ENCODE assay signal across 14 cellular contexts in the genomic region with DNA sequence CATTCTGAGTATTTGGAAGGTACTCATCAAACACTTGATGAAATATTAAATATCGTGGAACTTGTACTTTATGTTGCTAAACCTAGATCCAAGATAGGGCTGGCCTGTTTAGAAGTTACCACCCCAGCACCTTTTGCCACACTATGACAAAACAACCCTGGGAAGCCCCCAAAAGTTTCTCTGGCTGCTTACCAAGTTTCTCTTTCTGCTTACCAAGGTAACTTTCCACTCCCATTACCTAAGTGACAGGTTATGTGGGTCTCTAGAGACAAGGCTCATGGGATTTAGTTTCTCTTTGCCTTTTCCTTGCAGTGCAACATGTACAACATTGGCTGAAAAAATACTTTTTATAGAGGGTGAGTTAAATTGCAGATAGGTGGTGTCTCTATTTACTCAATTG. TPM values are rescaled to one million over a fixed set of nuclear protein-coding genes. Genes with fewer than 3 reads are reported as not detected.
DNase-seq lines count a peak whose midpoint lies in the region; ATAC-seq lines count a peak whose summit lies in the region.
"Had no signal": no experiment of that assay in that cellular context is flagged by ENCODE, and none has a peak within 500 bp of the region (broad histone marks: within the 10 kb centered on the region; RNA-seq: fewer than 3 reads in every experiment).

No MANE protein-coding gene starts in this region.

- H3K27me3 Mint-ChIP-seq in activated T-helper 17 cell treated with anti-CD3 and anti-CD28 coated beads, Interleukin-2, amount 50 U/mL, for 72 hours, result no peaks in the 10 kb centered on the region

- no peak overlapping the region for H3K4me3 ChIP-seq in aorta (ENCODE audit: low read length in 2 of 2)
- no peak overlapping the region for H3K4me3 ChIP-seq in Karpas-422 (ENCODE audit: low read length)
- H3K4me3 ChIP-seq: cardiac muscle cell had no signal

- no peak overlapping the region for H3K9ac ChIP-seq in Karpas-422 (ENCODE audit: low read length)

- H4K20me1 ChIP-seq in Karpas-422 (ENCODE audit: insufficient read depth, low read depth, low read length), result no peaks in the 10 kb centered on the region

- H3K36me3 ChIP-seq in aorta (ENCODE audit: control insufficient read depth in 1 of 2, insufficient read depth in 2 of 2, low read length in 1 of 2), result no peaks in the 10 kb centered on the region
- H3K36me3 ChIP-seq in Karpas-422 (ENCODE audit: insufficient read depth, low read length), result no peaks in the 10 kb centered on the region
- H3K36me3 ChIP-seq: cardiac muscle cell had no signal

- H3K27ac ChIP-seq in aorta (ENCODE audit: low read depth in 1 of 2, low read length in 2 of 2) (no peak overlapping the region), Karpas-422 (ENCODE audit: low read length) (no peak overlapping the region)
- H3K27ac ChIP-seq: cardiac muscle cell had no signal

- H3K4me2 ChIP-seq in Karpas-422 (ENCODE audit: low read depth, low read length, poor library complexity, severe bottlenecking), result no peak overlapping the region

- H3K4me1 ChIP-seq in aorta (ENCODE audit: control insufficient read depth in 1 of 2, insufficient read depth in 2 of 2, low read length in 2 of 2), result peaks cover 0 to 3% of the 10 kb centered on the region in 2 donors
- H3K4me1 ChIP-seq in Karpas-422 (ENCODE audit: low read length), result peaks cover 8% of the 10 kb centered on the region

- DNase-seq in NCI-H1694 treated with DMSO at 0.1 percent for 48 hours (lab: John Stamatoyannopoulos, UW) (no peak), aorta (no peak), KG1 (lab: John Stamatoyannopoulos, UW) (no peak), Karpas-422 (no peak)
- DNase-seq: activated CD8-positive, alpha-beta memory T cell treated with anti-CD3 and anti-CD28 coated beads, Interleukin-2, amount 50 U/mL, for 4 hours; HFFc6; NCI-H526 treated with DMSO at 0.1 percent for 48 hours; T-helper 1 cell had no signal

- H3K9me3 Mint-ChIP-seq in activated T-helper 17 cell treated with anti-CD3 and anti-CD28 coated beads, Interleukin-2, amount 50 U/mL, for 72 hours, result no peaks in the 10 kb centered on the region
- H3K9me3 Mint-ChIP-seq: HFFc6 had no signal

- H3K4me1 Mint-ChIP-seq in activated T-helper 17 cell treated with anti-CD3 and anti-CD28 coated beads, Interleukin-2, amount 50 U/mL, for 72 hours, result no peaks in the 10 kb centered on the region

- no peak overlapping the region for H3K4me3 Mint-ChIP-seq in activated T-helper 17 cell treated with anti-CD3 and anti-CD28 coated beads, Interleukin-2, amount 50 U/mL, for 72 hours
- H3K4me3 Mint-ChIP-seq: HFFc6 had no signal

- 91 to 97% methylated on average over 1 of the region's 1 CpG for WGBS in aorta, 2 donors

- H3K9me3 ChIP-seq in aorta (ENCODE audit: control insufficient read depth, low read length) (peaks cover 1% of the 10 kb centered on the region), Karpas-422 (ENCODE audit: low read length) (no peaks in the 10 kb centered on the region)

- H3K27ac Mint-ChIP-seq in activated T-helper 17 cell treated with anti-CD3 and anti-CD28 coated beads, Interleukin-2, amount 50 U/mL, for 72 hours, result no peak overlapping the region
- H3K27ac Mint-ChIP-seq: HFFc6 had no signal

- H3K9me2 ChIP-seq in Karpas-422 (replicated peaks; ENCODE audit: insufficient read depth, low read length), result no peaks in the 10 kb centered on the region

- H3K36me3 Mint-ChIP-seq in activated T-helper 17 cell treated with anti-CD3 and anti-CD28 coated beads, Interleukin-2, amount 50 U/mL, for 72 hours (ENCODE audit: low read depth), result no peaks in the 10 kb centered on the region

- H2AFZ ChIP-seq in Karpas-422 (ENCODE audit: low read length), result no peak overlapping the region

- intact Hi-C loops in aorta (cut with DNase I), result no loop called here

- ATAC-seq in GM18520 (IDR thresholded peaks at IDR 0.05; ENCODE audit: unreplicated experiment), result peak; percentile 60
- ATAC-seq in GM21360 (IDR thresholded peaks at IDR 0.05; ENCODE audit: unreplicated experiment), result peak; percentile 71
- ATAC-seq in HG03039 (IDR thresholded peaks at IDR 0.05; ENCODE audit: unreplicated experiment), result peak; percentile 61
- peak; percentile 21 for ATAC-seq in activated T-helper 17 cell treated with anti-CD3 and anti-CD28 coated beads, Interleukin-2, amount 50 U/mL, for 72 hours (replicated peaks)
- no peak for ATAC-seq in aorta (ENCODE audit: low FRiP score)
- ATAC-seq: esophagus mucosa had no signal

- no peaks in the 10 kb centered on the region for H3K79me2 ChIP-seq in Karpas-422 (ENCODE audit: low read length)

- H3K27me3 ChIP-seq in aorta (ENCODE audit: control insufficient read depth in 1 of 2, insufficient read depth in 2 of 2, low read length in 1 of 2) (no peaks in the 10 kb centered on the region), Karpas-422 (ENCODE audit: low read length) (no peaks in the 10 kb centered on the region)
- H3K27me3 ChIP-seq: cardiac muscle cell had no signal

RNA-seq across cellular contexts. Expression of a gene that starts 28.9 kb away (rescaled TPM):
- 10 to 100 TPM; 39.1 to 44.4 TPM for total RNA-seq in activated T-helper 17 cell treated with anti-CD3 and anti-CD28 coated beads, Interleukin-2, amount 50 U/mL, for 72 hours
- 10 to 100 TPM; 61.8 to 63.7 TPM for total RNA-seq in aorta
- polyA plus RNA-seq in aorta, result 10 to 100 TPM; 26.4 to 42.2 TPM
- 64.1 and 65.1 TPM in 2 replicates for total RNA-seq in Karpas-422 (2014; rRNA removed; shearing (Covaris generic); ENCODE audit: low replicate concordance)

RNA-seq across cellular contexts. Expression of a gene that starts 54.9 kb away (rescaled TPM):
- total RNA-seq in activated T-helper 17 cell treated with anti-CD3 and anti-CD28 coated beads, Interleukin-2, amount 50 U/mL, for 72 hours, result 10 to 100 TPM; 47.6 to 60.6 TPM
- total RNA-seq in aorta, result 10 to 100 TPM; 68.2 to 75.3 TPM
- polyA plus RNA-seq in aorta, result 10 to 100 TPM; 67.7 to 68.3 TPM
- 155 and 162 TPM in 2 replicates for total RNA-seq in Karpas-422 (2014; rRNA removed; shearing (Covaris generic); ENCODE audit: low replicate concordance)
